ENCODE assay signal across 1 cellular context in the genomic region with DNA sequence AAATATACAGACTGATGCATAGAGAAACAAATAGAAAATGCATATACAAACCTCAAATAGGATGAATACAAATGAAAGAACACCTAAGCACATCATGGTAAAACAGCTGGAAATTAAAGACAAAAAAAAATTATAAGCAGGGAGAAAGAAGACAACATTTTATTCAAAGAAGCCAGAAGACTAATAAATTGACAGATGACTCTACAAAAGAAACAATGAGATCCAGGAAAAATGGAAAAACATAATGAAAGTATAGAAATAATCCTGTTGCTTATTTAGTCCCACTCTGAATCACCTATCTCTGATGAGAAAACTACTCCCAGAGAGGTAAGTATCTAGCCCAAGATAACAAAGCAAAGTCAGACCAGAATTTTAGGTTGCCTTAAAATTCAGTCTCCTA.
TF ChIP-seq lines count a peak whose summit lies in the region.

No MANE protein-coding gene starts in this region.

TF ChIP-seq in HEK293, 187 proteins besides CTCF, POLR2A, EP300 and RAD21 (continued from another document):
- TF ChIP-seq ZSCAN18 (tag by site-specific recombination; IDR thresholded peaks at IDR 0.05): no peak
- no peak for TF ChIP-seq ZNF521 (tag by site-specific recombination; IDR thresholded peaks at IDR 0.05)
- no peak for TF ChIP-seq ZNF280D (tag by site-specific recombination; IDR thresholded peaks at IDR 0.05)
- no peak for TF ChIP-seq ZNF19 (tag by site-specific recombination; IDR thresholded peaks at IDR 0.05; ENCODE audit: low read depth)
TF ChIP-seq in HEK293: peak in this region for 2.
